ENCODE assay signal across 17 cellular contexts in the genomic region with DNA sequence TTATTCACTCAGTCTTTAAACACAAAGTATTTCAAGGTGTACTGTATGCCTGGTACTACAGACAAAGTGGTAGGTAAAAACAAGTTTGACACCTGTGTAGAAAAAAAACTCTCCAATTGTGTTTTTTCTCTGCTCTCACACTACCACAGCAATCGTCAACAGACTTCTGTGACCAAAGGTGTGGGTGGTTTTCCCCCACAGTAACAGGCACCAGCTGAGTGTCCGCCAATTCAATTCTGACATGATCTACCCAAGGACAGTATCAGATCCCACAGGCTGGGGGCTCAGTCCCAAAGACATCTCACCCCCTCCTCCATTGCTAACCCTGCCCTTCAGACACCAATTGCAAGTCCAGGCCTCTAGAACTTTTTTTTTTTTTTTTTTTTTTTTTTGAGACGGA.
A peak's percentile ranks its signal among the peaks of the same experiment; 100 is the strongest.
DNase-seq lines count a peak whose midpoint lies in the region; ATAC-seq, FAIRE-seq and TF ChIP-seq lines count a peak whose summit lies in the region.
"Had no signal": no experiment of that assay in that cellular context is flagged by ENCODE, and none has a peak within 500 bp of the region (broad histone marks: within the 10 kb centered on the region; RNA-seq: fewer than 3 reads in every experiment).

No MANE protein-coding gene starts in this region.

- H3K23ac ChIP-seq in H1 (ENCODE audit: insufficient read length) = no peak overlapping the region

- H4K20me1 ChIP-seq in H1 (replicated peaks in 1 of 2; ENCODE audit: control insufficient read depth in 1 of 2, insufficient read depth in 2 of 2, low read length in 2 of 2) = no peaks in the 10 kb centered on the region

- H2AK5ac ChIP-seq in H1 (ENCODE audit: low read depth, low read length) = no peak overlapping the region

- TF ChIP-seq CTCF in VCaP (conservative IDR thresholded peaks at IDR 0.05) (no peak), H1 (IDR thresholded peaks at IDR 0.05; ENCODE audit: control extremely low read depth in 1 of 3, insufficient read depth in 1 of 3, low read depth in 1 of 3, low read length in 3 of 3) (no peak)

- TF ChIP-seq POLR2A in H1 (IDR thresholded peaks at IDR 0.05; ENCODE audit: control extremely low read depth in 1 of 2, low read depth in 2 of 2, low read length in 2 of 2) = no peak

- no peak overlapping the region for H2BK5ac ChIP-seq in H1 (ENCODE audit: low read depth, low read length)

- no peaks in the 10 kb centered on the region for H3K79me1 ChIP-seq in H1 (ENCODE audit: low read depth, low read length)

- no peak for TF ChIP-seq RAD21 in H1 (IDR thresholded peaks at IDR 0.05 in 1 of 2, conservative IDR thresholded peaks at IDR 0.05 in 1 of 2; ENCODE audit: low read depth in 2 of 2, low read length in 2 of 2)

- no peak for DNase-seq in activated naive CD8-positive, alpha-beta T cell treated with anti-CD3 and anti-CD28 coated beads, Interleukin-2, amount 50 U/mL, for 24 hours
- no peak for DNase-seq in activated naive CD8-positive, alpha-beta T cell treated with anti-CD3 and anti-CD28 coated beads for 36 hours
- DNase-seq in H1 (ENCODE audit: low read depth in 1 of 2, low spot score in 2 of 2) = no peak
- DNase-seq in natural killer cell treated with Interleukin-12 subunit alpha and Interleukin-12 subunit beta and Interleukin-15 and Interleukin-18, amount 100 ng/mL, for 72 hours (ENCODE audit: low spot score) = no peak
- no peak for DNase-seq in activated CD4-positive, alpha-beta T cell treated with anti-CD3 and anti-CD28 coated beads for 36 hours
- DNase-seq in amniotic stem cell (lab: John Stamatoyannopoulos, UW) = no peak
- DNase-seq: BE2C, DMS53, GF-D8 had no signal

- no peak overlapping the region for H3K4me3 ChIP-seq in H1 (ENCODE audit: extremely low read depth in 1 of 4, insufficient read depth in 2 of 4, low read depth in 3 of 4, low read length in 4 of 4)
- H3K4me3 ChIP-seq: A549 had no signal

- WGBS in H1 (ENCODE audit: extremely low coverage in 1 of 2, insufficient coverage in 1 of 2, insufficient read length in 1 of 2, insufficient replicate concordance in 2 of 2, low coverage in 1 of 2, low lambda C conversion rate in 2 of 2, missing lambda C conversion rate in 1 of 2), 2 experiments = 96% methylated on average over 2 of the region's 3 CpGs; no CpG with 5 or more reads in 1 of the 2 experiments

- peaks cover 45% of the 10 kb centered on the region for H3K36me3 Mint-ChIP-seq in activated naive CD8-positive, alpha-beta T cell treated with anti-CD3 and anti-CD28 coated beads, Interleukin-2, amount 50 U/mL, for 24 hours (ENCODE audit: low read depth)
- H3K36me3 Mint-ChIP-seq in activated naive CD8-positive, alpha-beta T cell treated with anti-CD3 and anti-CD28 coated beads for 36 hours = peaks cover 55% of the 10 kb centered on the region
- H3K36me3 Mint-ChIP-seq in natural killer cell treated with Interleukin-12 subunit alpha and Interleukin-12 subunit beta and Interleukin-15 and Interleukin-18, amount 100 ng/mL, for 72 hours = peaks cover 40% of the 10 kb centered on the region
- H3K36me3 Mint-ChIP-seq in activated CD4-positive, alpha-beta T cell treated with anti-CD3 and anti-CD28 coated beads for 36 hours (ENCODE audit: low read depth) = peaks cover 64% of the 10 kb centered on the region

- no peak overlapping the region for H4K91ac ChIP-seq in H1 (replicated peaks; ENCODE audit: insufficient read length, low read length)

- no peaks in the 10 kb centered on the region for H3K27me3 Mint-ChIP-seq in activated naive CD8-positive, alpha-beta T cell treated with anti-CD3 and anti-CD28 coated beads, Interleukin-2, amount 50 U/mL, for 24 hours
- H3K27me3 Mint-ChIP-seq in activated naive CD8-positive, alpha-beta T cell treated with anti-CD3 and anti-CD28 coated beads for 36 hours = no peaks in the 10 kb centered on the region
- no peaks in the 10 kb centered on the region for H3K27me3 Mint-ChIP-seq in natural killer cell treated with Interleukin-12 subunit alpha and Interleukin-12 subunit beta and Interleukin-15 and Interleukin-18, amount 100 ng/mL, for 72 hours
- H3K27me3 Mint-ChIP-seq in activated CD4-positive, alpha-beta T cell treated with anti-CD3 and anti-CD28 coated beads for 36 hours = no peaks in the 10 kb centered on the region

- no peak overlapping the region for H2AFZ ChIP-seq in H1 (ENCODE audit: low read length)

- H3K4me2 ChIP-seq in H1 (ENCODE audit: insufficient read depth in 1 of 2, low read depth in 2 of 2, low read length in 2 of 2) = no peak overlapping the region
- H3K4me2 ChIP-seq: A549 had no signal

- ATAC-seq in activated naive CD8-positive, alpha-beta T cell treated with anti-CD3 and anti-CD28 coated beads, Interleukin-2, amount 50 U/mL, for 24 hours = no peak
- peak; percentile 79 to 87 for ATAC-seq in natural killer cell treated with Interleukin-12 subunit alpha and Interleukin-12 subunit beta and Interleukin-15 and Interleukin-18, amount 100 ng/mL, for 72 hours
- ATAC-seq in activated CD4-positive, alpha-beta T cell treated with anti-CD3 and anti-CD28 coated beads for 36 hours = no peak
- no peak for ATAC-seq in GM18873 (IDR thresholded peaks at IDR 0.05; ENCODE audit: low FRiP score, unreplicated experiment)
- ATAC-seq: A549, HCT116, HepG2 had no signal

- H3K9me3 Mint-ChIP-seq in activated naive CD8-positive, alpha-beta T cell treated with anti-CD3 and anti-CD28 coated beads, Interleukin-2, amount 50 U/mL, for 24 hours = peaks cover 14% of the 10 kb centered on the region
- H3K9me3 Mint-ChIP-seq in activated naive CD8-positive, alpha-beta T cell treated with anti-CD3 and anti-CD28 coated beads for 36 hours = peaks cover 6% of the 10 kb centered on the region
- peaks cover 10% of the 10 kb centered on the region for H3K9me3 Mint-ChIP-seq in natural killer cell treated with Interleukin-12 subunit alpha and Interleukin-12 subunit beta and Interleukin-15 and Interleukin-18, amount 100 ng/mL, for 72 hours
- peaks cover 1% of the 10 kb centered on the region for H3K9me3 Mint-ChIP-seq in activated CD4-positive, alpha-beta T cell treated with anti-CD3 and anti-CD28 coated beads for 36 hours (ENCODE audit: low read depth)

- no peaks in the 10 kb centered on the region for H3K27me3 ChIP-seq in H1 (replicated peaks in 1 of 4; ENCODE audit: control insufficient read depth in 3 of 4, extremely low read depth in 1 of 4, insufficient read depth in 3 of 4, low read length in 3 of 4)
- H3K27me3 ChIP-seq: BE2C had no signal

- POLR2A ChIA-PET in H1 (lab: Charles Lee; ENCODE audit: partially characterized antibody) = no interaction called here
- POLR2A ChIA-PET in activated CD4-positive, alpha-beta T cell treated with anti-CD3 and anti-CD28 coated beads for 36 hours (lab: Charles Lee) = no interaction called here

- peaks cover 36% of the 10 kb centered on the region for H3K4me1 Mint-ChIP-seq in activated naive CD8-positive, alpha-beta T cell treated with anti-CD3 and anti-CD28 coated beads, Interleukin-2, amount 50 U/mL, for 24 hours
- H3K4me1 Mint-ChIP-seq in activated naive CD8-positive, alpha-beta T cell treated with anti-CD3 and anti-CD28 coated beads for 36 hours = peaks cover 21% of the 10 kb centered on the region
- H3K4me1 Mint-ChIP-seq in natural killer cell treated with Interleukin-12 subunit alpha and Interleukin-12 subunit beta and Interleukin-15 and Interleukin-18, amount 100 ng/mL, for 72 hours (ENCODE audit: low read depth in 2 of 2) = peaks cover 60 to 65% of the 10 kb centered on the region in 2 donors
- peaks cover 46% of the 10 kb centered on the region for H3K4me1 Mint-ChIP-seq in activated CD4-positive, alpha-beta T cell treated with anti-CD3 and anti-CD28 coated beads for 36 hours

- CTCF ChIA-PET in H1 (lab: Charles Lee; ENCODE audit: partially characterized antibody) = no interaction called here
- CTCF ChIA-PET in activated CD4-positive, alpha-beta T cell treated with anti-CD3 and anti-CD28 coated beads for 36 hours (lab: Charles Lee) = interaction anchor here (1.3 kb wide), 1 partner anchor 9 kb away, joined by 4 read pairs; no protein-coding TSS in a partner anchor

- H3K23me2 ChIP-seq in H1 (ENCODE audit: low read depth, low read length) = no peaks in the 10 kb centered on the region; the same call in 1 of the 2 replicates

- H3K79me2 ChIP-seq in H1 (ENCODE audit: control insufficient read depth in 1 of 2, insufficient read depth in 2 of 2, low read length in 2 of 2) = no peaks in the 10 kb centered on the region

- no peak for FAIRE-seq in H1 (lab: Jason Lieb, UNC)
- FAIRE-seq: A549, H54, HepG2, HTR-8/SVneo had no signal

- no peak overlapping the region for H4K5ac ChIP-seq in H1 (ENCODE audit: insufficient read length, low read depth, low read length)

- H3K9ac ChIP-seq in H1 (replicated peaks in 1 of 4; ENCODE audit: extremely low read depth in 1 of 4, low read depth in 3 of 4, low read length in 3 of 4) = no peak overlapping the region

- H2BK120ac ChIP-seq in H1 (replicated peaks; ENCODE audit: low read depth, low read length) = no peak overlapping the region

- no peak overlapping the region for H4K8ac ChIP-seq in H1 (ENCODE audit: extremely low read depth, insufficient read depth, low read length)

- no peaks in the 10 kb centered on the region for H3K36me3 ChIP-seq in H1 (ENCODE audit: control insufficient read depth in 2 of 4, insufficient read depth in 4 of 4, low read length in 3 of 4)
- H3K36me3 ChIP-seq: BE2C had no signal

- no peak overlapping the region for H3K14ac ChIP-seq in H1 (ENCODE audit: insufficient read length)

- no peak overlapping the region for H3K56ac ChIP-seq in H1 (replicated peaks; ENCODE audit: insufficient read length, low read depth, low read length)

- no peak for TF ChIP-seq EP300 in H1 (IDR thresholded peaks at IDR 0.05; ENCODE audit: borderline replicate concordance in 1 of 2, low read depth in 2 of 2, low read length in 2 of 2)

- no peak overlapping the region for H3K18ac ChIP-seq in H1 (ENCODE audit: extremely low read depth, low read length)

- H2BK15ac ChIP-seq in H1 (ENCODE audit: low read length) = 0 out of 2 replicates have a peak overlapping the region, but pooled peaks have one; percentile 46

- H3K27ac ChIP-seq in VCaP = 0 out of 2 replicates have a peak overlapping the region, but pooled peaks have one; percentile 5
- no peak overlapping the region for H3K27ac ChIP-seq in H1 (ENCODE audit: low read depth, low read length)
- H3K27ac ChIP-seq: A549, C4-2B had no signal

- peaks cover 0 to 9% (median 4%) of the 10 kb centered on the region in 4 experiments; a peak in 3 of 7 replicates for H3K4me1 ChIP-seq in H1 (replicated peaks in 1 of 4; ENCODE audit: control insufficient read depth in 3 of 4, insufficient read depth in 4 of 4, low read length in 3 of 4)
- H3K4me1 ChIP-seq: A549, BE2C had no signal

- no peaks in the 10 kb centered on the region for H3K9me3 ChIP-seq in H1 (ENCODE audit: insufficient read depth in 2 of 2, low read depth in 1 of 2, low read length in 1 of 2)
- H3K9me3 ChIP-seq: A549, BE2C had no signal

- no peak overlapping the region for H2BK20ac ChIP-seq in H1 (ENCODE audit: low read length)

- no peak overlapping the region for H3K4ac ChIP-seq in H1 (replicated peaks; ENCODE audit: insufficient read length, low read depth, low read length)

- peak overlapping the region; percentile 59 for H3K27ac Mint-ChIP-seq in activated naive CD8-positive, alpha-beta T cell treated with anti-CD3 and anti-CD28 coated beads, Interleukin-2, amount 50 U/mL, for 24 hours
- H3K27ac Mint-ChIP-seq in activated naive CD8-positive, alpha-beta T cell treated with anti-CD3 and anti-CD28 coated beads for 36 hours = no peak overlapping the region
- peak overlapping the region; percentile 25 to 86 for H3K27ac Mint-ChIP-seq in natural killer cell treated with Interleukin-12 subunit alpha and Interleukin-12 subunit beta and Interleukin-15 and Interleukin-18, amount 100 ng/mL, for 72 hours
- H3K27ac Mint-ChIP-seq in activated CD4-positive, alpha-beta T cell treated with anti-CD3 and anti-CD28 coated beads for 36 hours = no peak overlapping the region

- no peak overlapping the region for H3K4me3 Mint-ChIP-seq in activated naive CD8-positive, alpha-beta T cell treated with anti-CD3 and anti-CD28 coated beads, Interleukin-2, amount 50 U/mL, for 24 hours
- H3K4me3 Mint-ChIP-seq in activated naive CD8-positive, alpha-beta T cell treated with anti-CD3 and anti-CD28 coated beads for 36 hours = no peak overlapping the region
- H3K4me3 Mint-ChIP-seq in natural killer cell treated with Interleukin-12 subunit alpha and Interleukin-12 subunit beta and Interleukin-15 and Interleukin-18, amount 100 ng/mL, for 72 hours = no peak overlapping the region
- H3K4me3 Mint-ChIP-seq in activated CD4-positive, alpha-beta T cell treated with anti-CD3 and anti-CD28 coated beads for 36 hours = no peak overlapping the region

- no peak overlapping the region for H2BK12ac ChIP-seq in H1 (ENCODE audit: low read depth, low read length)

- intact Hi-C loops in activated CD4-positive, alpha-beta T cell treated with anti-CD3 and anti-CD28 coated beads for 36 hours (cut with DNase I, micrococcal nuclease) = no loop called here

Comparison
In these comparisons a context has a peak if more than half of its experiments do, and no peak if none do; other contexts are left out.
1. H3K27ac Mint-ChIP-seq: peak in activated naive CD8-positive, alpha-beta T cell treated with anti-CD3 and anti-CD28 coated beads, Interleukin-2, amount 50 U/mL, for 24 hours (single experiment) and natural killer cell treated with Interleukin-12 subunit alpha and Interleukin-12 subunit beta and Interleukin-15 and Interleukin-18, amount 100 ng/mL, for 72 hours (2 of 2); none in activated naive CD8-positive, alpha-beta T cell treated with anti-CD3 and anti-CD28 coated beads for 36 hours (single experiment) and activated CD4-positive, alpha-beta T cell treated with anti-CD3 and anti-CD28 coated beads for 36 hours (single experiment).
2. ATAC-seq: peak in natural killer cell treated with Interleukin-12 subunit alpha and Interleukin-12 subunit beta and Interleukin-15 and Interleukin-18, amount 100 ng/mL, for 72 hours (2 of 2); none in activated naive CD8-positive, alpha-beta T cell treated with anti-CD3 and anti-CD28 coated beads, Interleukin-2, amount 50 U/mL, for 24 hours (single experiment), activated CD4-positive, alpha-beta T cell treated with anti-CD3 and anti-CD28 coated beads for 36 hours (single experiment) and GM18873 (single experiment).